In the genomic region with DNA sequence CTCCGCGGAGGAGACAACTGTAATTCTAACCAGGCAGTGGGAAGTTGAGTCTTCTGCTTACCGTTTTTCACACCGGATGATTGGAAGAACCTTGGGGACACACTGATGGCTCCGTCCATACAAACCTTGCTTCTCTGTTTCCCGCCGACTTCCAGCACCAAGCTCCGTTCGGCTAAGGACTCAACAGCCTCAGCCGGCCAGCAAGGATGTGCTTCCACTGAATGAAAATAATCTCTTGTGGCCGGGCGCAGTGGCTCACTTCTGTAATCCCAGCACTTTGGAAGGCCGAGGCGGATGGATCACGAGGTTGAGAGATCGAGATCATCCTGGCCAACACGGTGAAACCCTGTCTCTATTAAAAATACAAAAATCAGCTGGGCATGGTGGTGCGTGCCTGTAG, we compare ENCODE assay signal across 20 cellular contexts. TPM values are rescaled to one million over a fixed set of nuclear protein-coding genes. Genes with fewer than 3 reads are reported as not detected.
DNase-seq lines count a peak whose midpoint lies in the region; ATAC-seq and TF ChIP-seq lines count a peak whose summit lies in the region.
"Had no signal": no experiment of that assay in that cellular context is flagged by ENCODE, and none has a peak within 500 bp of the region (broad histone marks: within the 10 kb centered on the region; RNA-seq: fewer than 3 reads in every experiment).

No MANE protein-coding gene starts in this region.

- H3K27me3 Mint-ChIP-seq in MCF 10A (ENCODE audit: insufficient read depth, unreplicated experiment): no peaks in the 10 kb centered on the region
- H3K27me3 Mint-ChIP-seq in activated CD4-positive, alpha-beta memory T cell treated with anti-CD3 and anti-CD28 coated beads for 36 hours: no peaks in the 10 kb centered on the region
- H3K27me3 Mint-ChIP-seq in glutamatergic neuron (ENCODE audit: unreplicated experiment): no peaks in the 10 kb centered on the region

- H4K20me1 ChIP-seq in mammary epithelial cell (ENCODE audit: insufficient read depth, low read length): no peaks in the 10 kb centered on the region
- no peaks in the 10 kb centered on the region for H4K20me1 ChIP-seq in SK-N-SH (ENCODE audit: insufficient read depth)

- H3K4me1 ChIP-seq in mammary epithelial cell (ENCODE audit: insufficient read depth, low read length) (peaks cover 4% of the 10 kb centered on the region), thymus (ENCODE audit: control insufficient read depth, insufficient read depth, low read length) (peaks cover 9% of the 10 kb centered on the region), SK-N-SH (ENCODE audit: control insufficient read depth in 1 of 2, insufficient read depth in 2 of 2, low read depth in 1 of 2, low read length in 1 of 2) (peaks cover 6 to 9% of the 10 kb centered on the region in 2 experiments; a peak in 1 of 4 replicates)

- intact Hi-C loops in MCF 10A (cut with micrococcal nuclease) (no loop called here), mammary epithelial cell (cut with micrococcal nuclease) (loop anchor here (5.0 kb wide), 1 partner anchor 34 kb away; no protein-coding TSS in a partner anchor)
- intact Hi-C loops in activated CD4-positive, alpha-beta memory T cell treated with anti-CD3 and anti-CD28 coated beads for 36 hours (cut with micrococcal nuclease): no loop called here

- H2AFZ ChIP-seq in mammary epithelial cell (ENCODE audit: low read depth, low read length) (no peak overlapping the region), SK-N-SH (ENCODE audit: low read depth) (no peak overlapping the region)

- H3K27ac ChIP-seq in mammary epithelial cell (ENCODE audit: insufficient read depth, low read depth, low read length) (no peak overlapping the region), thymus (ENCODE audit: low read depth) (peak overlapping the region; percentile 31), SK-N-SH (ENCODE audit: low read depth in 2 of 2, low read length in 1 of 2) (no peak overlapping the region)
- H3K27ac ChIP-seq: gastroesophageal sphincter, lower lobe of right lung had no signal

- H3K4me2 ChIP-seq in mammary epithelial cell (ENCODE audit: insufficient read depth, low read depth, low read length) (no peak overlapping the region), SK-N-SH (no peak overlapping the region)

- peak overlapping the region; percentile 29 for H3K4me3 Mint-ChIP-seq in MCF 10A (ENCODE audit: unreplicated experiment)
- H3K4me3 Mint-ChIP-seq in activated CD4-positive, alpha-beta memory T cell treated with anti-CD3 and anti-CD28 coated beads for 36 hours: peak overlapping the region; percentile 67
- peak overlapping the region; percentile 34 for H3K4me3 Mint-ChIP-seq in glutamatergic neuron (ENCODE audit: unreplicated experiment)

- 98% methylated on average over 18 of the region's 18 CpGs for WGBS in mammary epithelial cell (ENCODE audit: low coverage, missing lambda C conversion rate)
- WGBS in thymus: over 99% methylated on average over 18 of the region's 18 CpGs
- 96% methylated on average over 18 of the region's 18 CpGs for WGBS in SK-N-SH (ENCODE audit: low lambda C conversion rate)

- no peaks in the 10 kb centered on the region for H3K9me2 ChIP-seq in SK-N-SH

- H3K9me3 ChIP-seq in mammary epithelial cell (replicated peaks; ENCODE audit: insufficient read depth, low read length) (peaks cover 10% of the 10 kb centered on the region), thymus (ENCODE audit: control insufficient read depth) (no peaks in the 10 kb centered on the region), SK-N-SH (0 out of 2 replicates have a peak, but pooled peaks cover 3% of the 10 kb centered on the region)
- H3K9me3 ChIP-seq: gastroesophageal sphincter, lower lobe of right lung had no signal

- in situ Hi-C loops in mammary epithelial cell (cut with MboI; ENCODE audit: low sequenced_read_pairs in 2 of 2): no loop called here

- no peak for TF ChIP-seq EP300 in SK-N-SH (IDR thresholded peaks at IDR 0.05; ENCODE audit: borderline replicate concordance in 1 of 2, low read depth in 1 of 2, low read length in 1 of 2)

- no TSS peak for BruUV-seq in MCF 10A (replicated peaks; lab: Mats Ljungman, UMichigan)
- no TSS peak for BruUV-seq in mammary epithelial cell (replicated peaks; lab: Mats Ljungman, UMichigan)

- H3K27ac Mint-ChIP-seq in MCF 10A (ENCODE audit: low read depth, unreplicated experiment) (no peak overlapping the region), glutamatergic neuron (ENCODE audit: unreplicated experiment) (no peak overlapping the region)
- no peak overlapping the region for H3K27ac Mint-ChIP-seq in activated CD4-positive, alpha-beta memory T cell treated with anti-CD3 and anti-CD28 coated beads for 36 hours

- no peaks in the 10 kb centered on the region for H3K27me3 ChIP-seq in mammary epithelial cell (ENCODE audit: insufficient read depth, low read length)
- no peaks in the 10 kb centered on the region for H3K27me3 ChIP-seq in thymus (ENCODE audit: control insufficient read depth, insufficient read depth)
- H3K27me3 ChIP-seq in SK-N-SH (ENCODE audit: insufficient read depth): no peaks in the 10 kb centered on the region
- H3K27me3 ChIP-seq: gastroesophageal sphincter had no signal

- H3K36me3 Mint-ChIP-seq in MCF 10A (ENCODE audit: insufficient read depth, unreplicated experiment) (peaks cover 40% of the 10 kb centered on the region), glutamatergic neuron (ENCODE audit: unreplicated experiment) (peaks cover 11% of the 10 kb centered on the region)
- H3K36me3 Mint-ChIP-seq in activated CD4-positive, alpha-beta memory T cell treated with anti-CD3 and anti-CD28 coated beads for 36 hours: peaks cover 6% of the 10 kb centered on the region

- H3K79me2 ChIP-seq in mammary epithelial cell (ENCODE audit: insufficient read depth, low read length) (peaks cover 29% of the 10 kb centered on the region), SK-N-SH (ENCODE audit: insufficient read depth) (peaks cover 43% of the 10 kb centered on the region)

- POLR2A ChIA-PET in MCF 10A (lab: Yijun Ruan, JAX): interaction anchor here (1.0 kb wide), 1 partner anchor 14 kb away, joined by 3 read pairs; no protein-coding TSS in a partner anchor
- POLR2A ChIA-PET in activated CD4-positive, alpha-beta memory T cell treated with anti-CD3 and anti-CD28 coated beads for 36 hours (lab: Charles Lee): interaction anchor here (1.3 kb wide), 1 partner anchor 14 kb away, joined by 4 read pairs; no protein-coding TSS in a partner anchor
- POLR2A ChIA-PET in SK-N-SH (lab: Yijun Ruan, JAX): interaction anchor here (1.4 kb wide), 1 partner anchor 19 kb away, joined by 3 read pairs; the partner anchor contains the start of gene TRAF2

- H3K36me3 ChIP-seq in mammary epithelial cell (ENCODE audit: insufficient read depth, low read length) (peaks cover 2% of the 10 kb centered on the region), thymus (ENCODE audit: control insufficient read depth, insufficient read depth) (peaks cover 10% of the 10 kb centered on the region), SK-N-SH (replicated peaks in 1 of 2; ENCODE audit: control insufficient read depth in 1 of 2, insufficient read depth in 2 of 2, low read length in 1 of 2) (peaks cover 12 to 19% of the 10 kb centered on the region in 2 experiments)

- no peaks in the 10 kb centered on the region for H3F3A ChIP-seq in SK-N-SH (replicated peaks; ENCODE audit: insufficient read depth)

- H3K9me3 Mint-ChIP-seq in MCF 10A (ENCODE audit: unreplicated experiment) (no peaks in the 10 kb centered on the region), glutamatergic neuron (ENCODE audit: unreplicated experiment) (peaks cover 10% of the 10 kb centered on the region)
- H3K9me3 Mint-ChIP-seq in activated CD4-positive, alpha-beta memory T cell treated with anti-CD3 and anti-CD28 coated beads for 36 hours: peaks cover 8% of the 10 kb centered on the region

- no peak for ATAC-seq in GM19397 (IDR thresholded peaks at IDR 0.05; ENCODE audit: unreplicated experiment)
- ATAC-seq: gastroesophageal sphincter, lower lobe of right lung had no signal

- DNase-seq in MCF 10A (ENCODE audit: unreplicated experiment): no peak
- DNase-seq in mammary epithelial cell: no peak
- no peak for DNase-seq in activated CD4-positive, alpha-beta memory T cell treated with anti-CD3 and anti-CD28 coated beads for 36 hours
- no peak for DNase-seq in glutamatergic neuron
- DNase-seq in SK-N-SH: no peak
- no peak for DNase-seq in stimulated activated CD4-positive, alpha-beta T cell treated with anti-CD3 and anti-CD28 coated beads, Interleukin-1b, Interleukin-23, amount 100 ng/mL, for 48 hours
- DNase-seq: activated CD4-positive, alpha-beta T cell treated with anti-CD3 and anti-CD28 coated beads for 1 hour; Calu3; GDM1; Karpas-422; lower lobe of right lung; NCI-H1436 treated with DMSO at 0.1 percent for 48 hours; NCI-H226; NK-92 treated with Interleukin-12 subunit alpha and Interleukin-12 subunit beta, amount 100 ng/mL, for 24 hours; RPMI8226; T-helper 9 cell had no signal

- no peak for TF ChIP-seq CTCF in MCF 10A (IDR thresholded peaks at IDR 0.05; ENCODE audit: unreplicated experiment)
- no peak for TF ChIP-seq CTCF in mammary epithelial cell (conservative IDR thresholded peaks at IDR 0.05 in 1 of 2, IDR thresholded peaks at IDR 0.05 in 1 of 2; ENCODE audit: extremely low read depth in 1 of 2, insufficient read depth in 1 of 2, low read depth in 1 of 2, low read length in 2 of 2)
- no peak for TF ChIP-seq CTCF in glutamatergic neuron (IDR thresholded peaks at IDR 0.05; ENCODE audit: partially characterized antibody, unreplicated experiment)
- TF ChIP-seq CTCF in SK-N-SH (IDR thresholded peaks at IDR 0.05): no peak

- TF ChIP-seq RAD21 in SK-N-SH (IDR thresholded peaks at IDR 0.05; ENCODE audit: low read length): no peak

- no peak overlapping the region for H3K9ac ChIP-seq in mammary epithelial cell (ENCODE audit: insufficient read depth, low read length)
- H3K9ac ChIP-seq in SK-N-SH: no peak overlapping the region

- dilution Hi-C loops in mammary epithelial cell (cut with HindIII; ENCODE audit: low sequenced_read_pairs): no loop called here

- H3K4me1 Mint-ChIP-seq in MCF 10A (ENCODE audit: insufficient read depth, unreplicated experiment) (peaks cover 6% of the 10 kb centered on the region), glutamatergic neuron (ENCODE audit: low read depth, unreplicated experiment) (peaks cover 3% of the 10 kb centered on the region)
- H3K4me1 Mint-ChIP-seq in activated CD4-positive, alpha-beta memory T cell treated with anti-CD3 and anti-CD28 coated beads for 36 hours (ENCODE audit: low read depth): peaks cover 18% of the 10 kb centered on the region

- CTCF ChIA-PET in MCF 10A (lab: Yijun Ruan, JAX) (interaction anchor here (0.5 to 0.7 kb wide), 2 partner anchors 11 to 369 kb away, joined by 3 read pairs; no protein-coding TSS in a partner anchor), mammary epithelial cell (lab: Charles Lee; ENCODE audit: low non-redundant PET) (no interaction called here), SK-N-SH (lab: Yijun Ruan, JAX) (interaction anchor here (0.7 kb wide), 1 partner anchor 15 kb away, joined by 3 read pairs; no protein-coding TSS in a partner anchor)
- CTCF ChIA-PET in activated CD4-positive, alpha-beta memory T cell treated with anti-CD3 and anti-CD28 coated beads for 36 hours (lab: Charles Lee): interaction anchor here (3.1 kb wide), 1 partner anchor 25 kb away, joined by 10 read pairs; the partner anchor contains the start of gene AJM1

- H3K4me3 ChIP-seq in mammary epithelial cell (replicated peaks in 1 of 3; ENCODE audit: insufficient read depth in 1 of 3, low read depth in 2 of 3, low read length in 3 of 3) (no peak overlapping the region), thymus (ENCODE audit: low read length) (no peak overlapping the region), SK-N-SH (ENCODE audit: low read depth in 2 of 2, low read length in 1 of 2) (no peak overlapping the region)
- H3K4me3 ChIP-seq: gastroesophageal sphincter, HAP-1 had no signal

RNA-seq across cellular contexts. Expression of gene EDF1, which starts 1.8 kb away (rescaled TPM):
- 480 and 581 TPM in 2 replicates for total RNA-seq in MCF 10A (2022)
- total RNA-seq in mammary epithelial cell: 100 to 1,000 TPM; 146 to 357 TPM
- 322 TPM for polyA plus RNA-seq in mammary epithelial cell
- polyA minus RNA-seq in mammary epithelial cell: 138 TPM
- total RNA-seq in activated CD4-positive, alpha-beta memory T cell treated with anti-CD3 and anti-CD28 coated beads for 36 hours: 100 to 1,000 TPM; 302 to 311 TPM
- total RNA-seq in glutamatergic neuron (ENCODE audit: unreplicated experiment): 343 TPM
- 407 TPM for polyA plus RNA-seq in thymus
- polyA plus RNA-seq in SK-N-SH (2012; rRNA removed): 756 and 1,070 TPM in 2 replicates
- 867 and 896 TPM in 2 replicates for polyA plus RNA-seq in SK-N-SH (2012; cell fraction: cytosol; rRNA removed)
- polyA plus RNA-seq in SK-N-SH (2012; cell fraction: nucleus; rRNA removed): 430 and 459 TPM in 2 replicates

RNA-seq across cellular contexts. Expression of gene MAMDC4, which starts 15.8 kb away (rescaled TPM):
- total RNA-seq in MCF 10A (2022): 11.8 and 14.1 TPM in 2 replicates
- total RNA-seq in mammary epithelial cell: 1 to 10 TPM in 1 of 2 donors, under 1 TPM in 1; 0.83 to 8.8 TPM
- 2.4 TPM for polyA plus RNA-seq in mammary epithelial cell
- not detected for polyA minus RNA-seq in mammary epithelial cell
- total RNA-seq in activated CD4-positive, alpha-beta memory T cell treated with anti-CD3 and anti-CD28 coated beads for 36 hours: 10 to 100 TPM; 13.0 to 14.3 TPM
- total RNA-seq in glutamatergic neuron (ENCODE audit: unreplicated experiment): 17.6 TPM
- polyA plus RNA-seq in thymus: 14.0 TPM
- 4.2 and 5.0 TPM in 2 replicates for polyA plus RNA-seq in SK-N-SH (2012; rRNA removed)
- polyA plus RNA-seq in SK-N-SH (2012; cell fraction: cytosol; rRNA removed): 0.45 and 0.63 TPM in 2 replicates
- 46.4 and 69.8 TPM in 2 replicates for polyA plus RNA-seq in SK-N-SH (2012; cell fraction: nucleus; rRNA removed)

RNA-seq across cellular contexts. Expression of gene TRAF2, which starts 18.4 kb away (rescaled TPM):
- total RNA-seq in MCF 10A (2022) (10.7 and 14.1 TPM in 2 replicates), mammary epithelial cell (10 to 100 TPM in 1 of 2 donors, 1 to 10 TPM in 1; 8.3 to 27.8 TPM), glutamatergic neuron (ENCODE audit: unreplicated experiment) (27.3 TPM)
- polyA plus RNA-seq in mammary epithelial cell (18.4 TPM), thymus (18.8 TPM), SK-N-SH (2012; rRNA removed) (13.3 and 15.4 TPM in 2 replicates)
- 24.0 TPM for polyA minus RNA-seq in mammary epithelial cell
- 10 to 100 TPM; 40.0 to 41.4 TPM for total RNA-seq in activated CD4-positive, alpha-beta memory T cell treated with anti-CD3 and anti-CD28 coated beads for 36 hours
- 4.9 and 8.3 TPM in 2 replicates for polyA plus RNA-seq in SK-N-SH (2012; cell fraction: cytosol; rRNA removed)
- 35.0 and 39.8 TPM in 2 replicates for polyA plus RNA-seq in SK-N-SH (2012; cell fraction: nucleus; rRNA removed)

RNA-seq across cellular contexts. Expression of gene PHPT1, which starts 18.7 kb away (rescaled TPM):
- total RNA-seq in MCF 10A (2022) (173 and 193 TPM in 2 replicates), mammary epithelial cell (100 to 1,000 TPM in 1 of 2 donors, 10 to 100 TPM in 1; 55.3 to 143 TPM), glutamatergic neuron (ENCODE audit: unreplicated experiment) (101 TPM)
- polyA plus RNA-seq in mammary epithelial cell (209 TPM), thymus (85.7 TPM), SK-N-SH (2012; rRNA removed) (338 and 517 TPM in 2 replicates)
- 20.8 TPM for polyA minus RNA-seq in mammary epithelial cell
- 10 to 100 TPM; 92.2 to 95.5 TPM for total RNA-seq in activated CD4-positive, alpha-beta memory T cell treated with anti-CD3 and anti-CD28 coated beads for 36 hours
- polyA plus RNA-seq in SK-N-SH (2012; cell fraction: cytosol; rRNA removed): 293 and 298 TPM in 2 replicates
- polyA plus RNA-seq in SK-N-SH (2012; cell fraction: nucleus; rRNA removed): 329 and 407 TPM in 2 replicates

RNA-seq across cellular contexts. Expression of gene AJM1, which starts 25.6 kb away (rescaled TPM):
- total RNA-seq in MCF 10A (2022) (5.6 and 5.7 TPM in 2 replicates), mammary epithelial cell (1 to 10 TPM; 1.2 to 2.9 TPM), glutamatergic neuron (ENCODE audit: unreplicated experiment) (15.3 TPM)
- polyA plus RNA-seq in mammary epithelial cell (0.40 TPM), thymus (1.8 TPM), SK-N-SH (2012; rRNA removed) (2.4 and 2.6 TPM in 2 replicates)
- polyA minus RNA-seq in mammary epithelial cell: not detected
- 1 to 10 TPM; 3.8 to 4.2 TPM for total RNA-seq in activated CD4-positive, alpha-beta memory T cell treated with anti-CD3 and anti-CD28 coated beads for 36 hours
- polyA plus RNA-seq in SK-N-SH (2012; cell fraction: cytosol; rRNA removed): 0.68 and 1.0 TPM in 2 replicates
- polyA plus RNA-seq in SK-N-SH (2012; cell fraction: nucleus; rRNA removed): 23.3 and 46.7 TPM in 2 replicates
